ENCODE assay signal across 17 cellular contexts in genomic region chr16:87706278-87707000, GRCh38. TPM values are rescaled to one million over a fixed set of nuclear protein-coding genes. Genes with fewer than 3 reads are reported as not detected.
DNase-seq lines count a peak whose midpoint lies in the region; ATAC-seq, FAIRE-seq and TF ChIP-seq lines count a peak whose summit lies in the region.
"Had no signal": no experiment of that assay in that cellular context is flagged by ENCODE, and none has a peak within 500 bp of the region (broad histone marks: within the 10 kb centered on the region; RNA-seq: fewer than 3 reads in every experiment).

No MANE protein-coding gene starts in this region.

- TF ChIP-seq CTCF in Panc1 (IDR thresholded peaks at IDR 0.05): no peak

- H3K36me3 ChIP-seq in Panc1 (ENCODE audit: control insufficient read depth, insufficient read depth, low read length) (no peaks in the 10 kb centered on the region), neuronal stem cell (replicated peaks in 1 of 2; ENCODE audit: control insufficient read depth in 2 of 2, insufficient read depth in 2 of 2, low read length in 2 of 2) (peaks cover 17 to 84% of the 10 kb centered on the region in 2 donors)

- H2AFZ ChIP-seq in neuronal stem cell (ENCODE audit: low read length): no peak overlapping the region

- H3K27ac ChIP-seq in Panc1 (ENCODE audit: low read length): no peak overlapping the region
- peak overlapping the region; percentile 43 for H3K27ac ChIP-seq in neuronal stem cell (replicated peaks; ENCODE audit: low read length)
- H3K27ac ChIP-seq: transverse colon had no signal

- WGBS in neuronal stem cell (ENCODE audit: extremely low coverage in 2 of 2, insufficient read length in 2 of 2, insufficient replicate concordance in 1 of 2), 2 donors: no CpG with 5 or more reads among the region's 28 CpGs

- H2BK120ac ChIP-seq in neuronal stem cell (ENCODE audit: low read depth, low read length): no peak overlapping the region

- 0 out of 2 replicates have a peak, but pooled peaks have one; percentile 6 for ATAC-seq in Panc1
- ATAC-seq: activated T-helper 17 cell treated with anti-CD3 and anti-CD28 coated beads, Interleukin-2, amount 50 U/mL, for 72 hours; natural killer cell had no signal

- peak overlapping the region; percentile 31 for H3K18ac ChIP-seq in neuronal stem cell (ENCODE audit: low read length)

- no peaks in the 10 kb centered on the region for H3K4me1 ChIP-seq in Panc1 (ENCODE audit: control insufficient read depth, insufficient read depth, low read length)
- H3K4me1 ChIP-seq in neuronal stem cell (ENCODE audit: control insufficient read depth in 2 of 2, insufficient read depth in 1 of 2, low read depth in 1 of 2, low read length in 2 of 2): peaks cover 6 to 16% of the 10 kb centered on the region in 2 donors
- H3K4me1 ChIP-seq: transverse colon had no signal

- peak overlapping the region; percentile 37 for H2AK5ac ChIP-seq in neuronal stem cell (ENCODE audit: low read depth, low read length)

- POLR2A ChIA-PET in Panc1 (lab: Charles Lee): no interaction called here

- no peak overlapping the region for H4K8ac ChIP-seq in neuronal stem cell (ENCODE audit: low read depth, low read length)

- no peak overlapping the region for H3K4ac ChIP-seq in neuronal stem cell (ENCODE audit: low read length)

- BruUV-seq in Panc1 (replicated peaks; lab: Mats Ljungman, UMichigan): no TSS peak

- FAIRE-seq in RCC 7860 (lab: Jason Lieb, UNC): no peak
- FAIRE-seq: H54 had no signal

- peak overlapping the region; percentile 47 for H3K23ac ChIP-seq in neuronal stem cell (ENCODE audit: low read depth, low read length, poor library complexity)

- no peaks in the 10 kb centered on the region for H3K9me3 ChIP-seq in Panc1 (ENCODE audit: control insufficient read depth, insufficient read depth, low read depth, low read length)
- H3K9me3 ChIP-seq in neuronal stem cell (replicated peaks in 1 of 2; ENCODE audit: control insufficient read depth in 2 of 2, insufficient read depth in 1 of 2, low read depth in 1 of 2, low read length in 2 of 2): no peaks in the 10 kb centered on the region
- H3K9me3 ChIP-seq: transverse colon had no signal

- DNase-seq in ELF-1 (ENCODE audit: low read depth, low spot score) (peak; percentile 65), NCI-H187 treated with DMSO at 0.1 percent for 48 hours (lab: John Stamatoyannopoulos, UW) (peak; percentile 24), Panc1 (ENCODE audit: low read depth, low spot score) (no peak), neuronal stem cell (ENCODE audit: low spot score) (no peak), cardiac septum (ENCODE audit: low spot score) (no peak), RCC 7860 (ENCODE audit: low spot score) (no peak), CD1c-positive myeloid dendritic cell (ENCODE audit: extremely low spot score) (no peak)
- DNase-seq in activated CD4-positive, alpha-beta T cell treated with anti-CD3 and anti-CD28 coated beads, Interleukin-2, amount 50 U/mL, for 48 hours: no peak
- DNase-seq: activated CD4-positive, alpha-beta memory T cell treated with anti-CD3 and anti-CD28 coated beads, Interleukin-2, amount 10 ng/mL, durations not matched to agents 7 days and 5 days; AML-193; aorta; natural killer cell; NK-92 treated with Interleukin-12 subunit alpha and Interleukin-12 subunit beta, amount 100 ng/mL, for 24 hours; stimulated activated CD4-positive, alpha-beta T cell treated with anti-CD3 and anti-CD28 coated beads, Interleukin-4, amount 100 ng/mL, for 1 hour; transverse colon had no signal

- no peak overlapping the region for H4K91ac ChIP-seq in neuronal stem cell (ENCODE audit: low read depth, low read length, poor library complexity)

- H2BK5ac ChIP-seq in neuronal stem cell (ENCODE audit: low read length): no peak overlapping the region

- H3K4me2 ChIP-seq in neuronal stem cell (ENCODE audit: insufficient read depth, low read length, poor library complexity, severe bottlenecking): peak overlapping the region; percentile 11

- peak overlapping the region; percentile 27 for H3K14ac ChIP-seq in neuronal stem cell (ENCODE audit: low read length)

- CTCF ChIA-PET in Panc1 (lab: Charles Lee): no interaction called here

- no peaks in the 10 kb centered on the region for H3K27me3 ChIP-seq in Panc1 (ENCODE audit: control insufficient read depth, insufficient read depth, low read length)
- H3K27me3 ChIP-seq in neuronal stem cell (ENCODE audit: control insufficient read depth in 3 of 3, insufficient read depth in 3 of 3, low read depth in 1 of 3, low read length in 3 of 3): no peaks in the 10 kb centered on the region
- H3K27me3 ChIP-seq: transverse colon had no signal

- no peak overlapping the region for H2BK12ac ChIP-seq in neuronal stem cell (ENCODE audit: low read length)

- peaks cover 14% of the 10 kb centered on the region for H3K79me1 ChIP-seq in neuronal stem cell (ENCODE audit: low read depth, low read length)

- H3K9ac ChIP-seq in neuronal stem cell (ENCODE audit: low read depth, low read length, poor library complexity): no peak overlapping the region

- in situ Hi-C loops in Panc1 (cut with HindIII; ENCODE audit: low pct_unique_long_range_greater_than_20kb, low sequenced_read_pairs): no loop called here

- H3K4me3 ChIP-seq in Panc1 (ENCODE audit: low read depth in 2 of 2, low read length in 2 of 2): no peak overlapping the region
- H3K4me3 ChIP-seq in neuronal stem cell (ENCODE audit: low read length in 2 of 2): no peak overlapping the region
- H3K4me3 ChIP-seq: transverse colon had no signal

- no peak overlapping the region for H2BK15ac ChIP-seq in neuronal stem cell (ENCODE audit: low read length)

- intact Hi-C loops in Panc1 (cut with micrococcal nuclease; ENCODE audit: unreplicated experiment) (no loop called here), cardiac septum (cut with DNase I) (no loop called here)

RNA-seq across cellular contexts. Expression of gene KLHDC4, which starts 59.3 kb away (rescaled TPM):
- 50.7 TPM for total RNA-seq in Panc1 (2021; ENCODE audit: unreplicated experiment)
- 43.3 TPM for polyA plus RNA-seq in Panc1 (2012; ENCODE audit: insufficient read length)
- 15.3 TPM for polyA plus RNA-seq in neuronal stem cell (2013, experiment 1 of 2)
- polyA plus RNA-seq in neuronal stem cell (2013, experiment 2 of 2): 15.0 TPM
- 12.6 TPM for total RNA-seq in cardiac septum

Comparison
In these comparisons a context has a peak if more than half of its experiments do, and no peak if none do; other contexts are left out.
1. DNase-seq: peak in ELF-1 (single experiment) and NCI-H187 treated with DMSO at 0.1 percent for 48 hours (single experiment); none in Panc1 (single experiment), neuronal stem cell (single experiment), cardiac septum (single experiment), RCC 7860 (single experiment), activated CD4-positive, alpha-beta T cell treated with anti-CD3 and anti-CD28 coated beads, Interleukin-2, amount 50 U/mL, for 48 hours (0 of 2) and CD1c-positive myeloid dendritic cell (single experiment).